1 cellular context compared by ENCODE assay signal in the genomic region with DNA sequence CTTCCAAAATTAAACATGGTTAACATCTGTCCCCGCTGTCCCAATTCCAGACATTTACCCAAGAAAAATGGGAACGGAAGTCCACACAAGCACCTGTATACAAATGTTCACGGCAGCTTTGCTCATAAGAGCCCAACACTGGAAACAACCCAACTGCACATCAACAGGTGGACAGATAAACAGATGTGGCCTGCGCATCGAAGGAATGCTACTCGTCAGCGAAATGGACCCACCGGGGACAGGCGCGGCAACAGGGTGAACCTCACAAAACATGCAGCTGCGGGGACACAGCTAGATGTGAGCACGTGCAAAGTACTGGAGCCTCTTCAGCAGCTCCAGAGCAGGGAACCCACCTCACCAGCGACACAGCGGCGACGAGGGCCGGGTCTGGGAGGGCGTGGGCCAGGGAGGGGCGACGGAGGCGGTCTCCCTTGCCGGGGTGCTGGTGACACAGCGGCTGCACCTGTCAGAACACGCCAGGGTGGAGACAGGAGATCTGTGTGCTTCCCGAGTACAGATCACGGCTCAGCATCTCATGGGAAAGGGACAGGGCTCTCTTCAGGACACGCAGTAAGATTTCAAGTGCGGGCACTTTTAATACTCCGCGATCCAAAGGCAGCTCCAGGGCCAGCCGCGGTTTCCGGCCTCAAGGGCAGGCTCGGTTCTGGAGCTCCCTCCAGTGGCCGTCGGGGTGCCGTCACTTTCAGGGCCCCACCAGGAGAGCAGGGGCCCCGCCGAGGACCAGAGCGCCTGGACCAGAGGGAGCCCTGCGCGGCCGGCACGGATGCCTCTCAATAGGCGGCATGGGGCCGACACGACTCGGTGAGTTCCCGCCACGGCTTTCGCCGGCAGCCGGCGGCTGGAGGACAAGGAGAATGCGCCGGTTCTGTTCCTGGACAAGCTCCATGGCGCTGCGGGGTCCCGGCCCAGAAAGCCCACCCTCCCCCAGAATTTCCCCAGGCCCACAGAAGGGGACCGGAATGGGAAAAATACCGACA.
TF ChIP-seq lines count a peak whose summit lies in the region.

No MANE protein-coding gene starts in this region.

TF ChIP-seq in GM12878, 131 proteins besides CTCF, POLR2A, EP300 and RAD21 (continued from another document and continues in another):
- TF ChIP-seq YY1 (IDR thresholded peaks at IDR 0.05; ENCODE audit: low read depth, low read length) (peak; percentile 79), IKZF2 (IDR thresholded peaks at IDR 0.05) (peak in 1 of 2 experiments; percentile 37; a peak in 1 of 4 replicates), MTA2 (IDR thresholded peaks at IDR 0.05; ENCODE audit: low read depth) (no peak), MYB (IDR thresholded peaks at IDR 0.05; ENCODE audit: borderline replicate concordance, low read depth, low read length) (no peak), NBN (IDR thresholded peaks at IDR 0.05) (peak; percentile 67; the same call in 1 of the 2 replicates), GABPA (IDR thresholded peaks at IDR 0.05; ENCODE audit: low read depth) (no peak), NRF1 (conservative IDR thresholded peaks at IDR 0.05; ENCODE audit: low read depth, low read length) (no peak), RBBP5 (conservative IDR thresholded peaks at IDR 0.05) (no peak), BHLHE40 (IDR thresholded peaks at IDR 0.05; ENCODE audit: borderline replicate concordance in 1 of 2, low read depth in 2 of 2, low read length in 1 of 2) (peak; percentile 8 to 68; a peak in 2 of 4 replicates), IKZF1 (conservative IDR thresholded peaks at IDR 0.05) (peak; percentile 83), RUNX3 (IDR thresholded peaks at IDR 0.05; ENCODE audit: low read length) (peak; percentile 71), CHD2 (IDR thresholded peaks at IDR 0.05; ENCODE audit: borderline replicate concordance, low read depth, low read length) (0 out of 2 replicates have a peak, but pooled peaks have one; percentile 24), NFIC (IDR thresholded peaks at IDR 0.05; ENCODE audit: low read depth, low read length) (no peak), TARDBP (IDR thresholded peaks at IDR 0.05; ENCODE audit: borderline replicate concordance) (no peak), SPI1 (IDR thresholded peaks at IDR 0.05; ENCODE audit: borderline replicate concordance, insufficient read depth, low read depth, low read length) (no peak), SUZ12 (IDR thresholded peaks at IDR 0.05; ENCODE audit: unreplicated experiment) (no peak), ASH2L (IDR thresholded peaks at IDR 0.05; ENCODE audit: borderline replicate concordance, low read depth) (no peak), MYC (IDR thresholded peaks at IDR 0.05; ENCODE audit: insufficient read depth, insufficient read length, insufficient replicate concordance, low read length, severe bottlenecking) (no peak), ZNF274 (IDR thresholded peaks at IDR 0.05; ENCODE audit: insufficient read depth, insufficient read length) (no peak), SP1 (IDR thresholded peaks at IDR 0.05; ENCODE audit: low read depth, low read length) (no peak), MTA3 (IDR thresholded peaks at IDR 0.05; ENCODE audit: borderline replicate concordance, low read length) (no peak), FOS (IDR thresholded peaks at IDR 0.05; ENCODE audit: borderline replicate concordance, extremely low read depth, insufficient read length) (no peak), PML (IDR thresholded peaks at IDR 0.05; ENCODE audit: low read length) (no peak), NR2F1 (conservative IDR thresholded peaks at IDR 0.05) (peak; percentile 65; the same call in 1 of the 2 replicates), CHD4 (IDR thresholded peaks at IDR 0.05) (no peak), KAT2A (conservative IDR thresholded peaks at IDR 0.05; ENCODE audit: control insufficient read depth, low read depth, low read length) (no peak), BACH1 (IDR thresholded peaks at IDR 0.05; ENCODE audit: borderline replicate concordance) (peak; percentile 15; the same call in 1 of the 2 replicates), STAT3 (IDR thresholded peaks at IDR 0.05; ENCODE audit: low read depth, low read length) (no peak), SMC3 (IDR thresholded peaks at IDR 0.05; ENCODE audit: borderline replicate concordance, low read length) (peak; percentile 97), YBX1 (IDR thresholded peaks at IDR 0.05) (no peak), ZSCAN29 (IDR thresholded peaks at IDR 0.05) (no peak), EGR1 (IDR thresholded peaks at IDR 0.05; ENCODE audit: borderline replicate concordance in 1 of 2, low read depth in 2 of 2, low read length in 2 of 2) (no peak), ATF7 (IDR thresholded peaks at IDR 0.05; ENCODE audit: low read depth) (no peak), POU2F2 (IDR thresholded peaks at IDR 0.05; ENCODE audit: borderline replicate concordance, low read depth, low read length) (peak; percentile 50; the same call in 2 of the 3 replicates), EED (IDR thresholded peaks at IDR 0.05; ENCODE audit: low read depth) (no peak; the same call in 1 of the 2 replicates), CBX5 (IDR thresholded peaks at IDR 0.05; ENCODE audit: low read depth) (no peak), RAD51 (IDR thresholded peaks at IDR 0.05) (no peak), SMAD1 (IDR thresholded peaks at IDR 0.05; ENCODE audit: low read depth, partially characterized antibody) (no peak), RFX5 (IDR thresholded peaks at IDR 0.05; ENCODE audit: low read depth, low read length) (no peak), POLR2AphosphoS2 (IDR thresholded peaks at IDR 0.05; ENCODE audit: low read depth, low read length) (no peak), RCOR1 (conservative IDR thresholded peaks at IDR 0.05; ENCODE audit: low read depth, low read length) (no peak), PAX5 (IDR thresholded peaks at IDR 0.05; ENCODE audit: borderline replicate concordance, low read depth, low read length) (no peak), TBL1XR1 (IDR thresholded peaks at IDR 0.05; ENCODE audit: low read depth, low read length) (no peak), WRNIP1 (IDR thresholded peaks at IDR 0.05; ENCODE audit: borderline replicate concordance, low read depth, low read length) (no peak), SREBF1 (IDR thresholded peaks at IDR 0.05; ENCODE audit: low read length) (no peak), IRF4 (IDR thresholded peaks at IDR 0.05; ENCODE audit: low read depth, low read length) (no peak), HDAC2 (IDR thresholded peaks at IDR 0.05) (no peak), ETV6 (conservative IDR thresholded peaks at IDR 0.05 in 1 of 2, IDR thresholded peaks at IDR 0.05 in 1 of 2; ENCODE audit: borderline replicate concordance in 1 of 2, low read depth in 1 of 2) (no peak), SIX5 (IDR thresholded peaks at IDR 0.05; ENCODE audit: low read depth, low read length, severe bottlenecking) (no peak), PBX3 (IDR thresholded peaks at IDR 0.05; ENCODE audit: insufficient replicate concordance, low read depth, low read length) (no peak), TAF1 (IDR thresholded peaks at IDR 0.05; ENCODE audit: borderline replicate concordance, low read depth, low read length) (no peak)
- TF ChIP-seq, protein P1, sequence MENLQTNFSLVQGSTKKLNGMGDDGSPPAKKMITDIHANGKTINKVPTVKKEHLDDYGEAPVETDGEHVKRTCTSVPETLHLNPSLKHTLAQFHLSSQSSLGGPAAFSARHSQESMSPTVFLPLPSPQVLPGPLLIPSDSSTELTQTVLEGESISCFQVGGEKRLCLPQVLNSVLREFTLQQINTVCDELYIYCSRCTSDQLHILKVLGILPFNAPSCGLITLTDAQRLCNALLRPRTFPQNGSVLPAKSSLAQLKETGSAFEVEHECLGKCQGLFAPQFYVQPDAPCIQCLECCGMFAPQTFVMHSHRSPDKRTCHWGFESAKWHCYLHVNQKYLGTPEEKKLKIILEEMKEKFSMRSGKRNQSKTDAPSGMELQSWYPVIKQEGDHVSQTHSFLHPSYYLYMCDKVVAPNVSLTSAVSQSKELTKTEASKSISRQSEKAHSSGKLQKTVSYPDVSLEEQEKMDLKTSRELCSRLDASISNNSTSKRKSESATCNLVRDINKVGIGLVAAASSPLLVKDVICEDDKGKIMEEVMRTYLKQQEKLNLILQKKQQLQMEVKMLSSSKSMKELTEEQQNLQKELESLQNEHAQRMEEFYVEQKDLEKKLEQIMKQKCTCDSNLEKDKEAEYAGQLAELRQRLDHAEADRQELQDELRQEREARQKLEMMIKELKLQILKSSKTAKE (IDR thresholded peaks at IDR 0.05; ENCODE audit: low read depth, poor library complexity, severe bottlenecking): peak; percentile 37
- TF ChIP-seq, protein P2, sequence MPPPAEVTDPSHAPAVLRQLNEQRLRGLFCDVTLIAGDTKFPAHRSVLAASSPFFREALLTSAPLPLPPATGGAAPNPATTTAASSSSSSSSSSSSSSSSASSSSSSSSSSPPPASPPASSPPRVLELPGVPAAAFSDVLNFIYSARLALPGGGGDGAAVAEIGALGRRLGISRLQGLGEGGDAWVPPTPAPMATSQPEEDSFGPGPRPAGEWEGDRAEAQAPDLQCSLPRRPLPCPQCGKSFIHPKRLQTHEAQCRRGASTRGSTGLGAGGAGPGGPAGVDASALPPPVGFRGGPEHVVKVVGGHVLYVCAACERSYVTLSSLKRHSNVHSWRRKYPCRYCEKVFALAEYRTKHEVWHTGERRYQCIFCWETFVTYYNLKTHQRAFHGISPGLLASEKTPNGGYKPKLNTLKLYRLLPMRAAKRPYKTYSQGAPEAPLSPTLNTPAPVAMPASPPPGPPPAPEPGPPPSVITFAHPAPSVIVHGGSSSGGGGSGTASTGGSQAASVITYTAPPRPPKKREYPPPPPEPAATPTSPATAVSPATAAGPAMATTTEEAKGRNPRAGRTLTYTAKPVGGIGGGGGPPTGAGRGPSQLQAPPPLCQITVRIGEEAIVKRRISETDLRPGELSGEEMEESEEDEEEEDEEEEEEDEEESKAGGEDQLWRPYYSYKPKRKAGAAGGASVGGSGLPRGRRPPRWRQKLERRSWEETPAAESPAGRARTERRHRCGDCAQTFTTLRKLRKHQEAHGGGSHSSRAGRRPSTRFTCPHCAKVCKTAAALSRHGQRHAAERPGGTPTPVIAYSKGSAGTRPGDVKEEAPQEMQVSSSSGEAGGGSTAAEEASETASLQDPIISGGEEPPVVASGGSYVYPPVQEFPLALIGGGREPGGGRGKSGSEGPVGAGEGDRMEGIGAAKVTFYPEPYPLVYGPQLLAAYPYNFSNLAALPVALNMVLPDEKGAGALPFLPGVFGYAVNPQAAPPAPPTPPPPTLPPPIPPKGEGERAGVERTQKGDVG (CRISPR knock-in tag; IDR thresholded peaks at IDR 0.05): no peak
- TF ChIP-seq, protein P3, sequence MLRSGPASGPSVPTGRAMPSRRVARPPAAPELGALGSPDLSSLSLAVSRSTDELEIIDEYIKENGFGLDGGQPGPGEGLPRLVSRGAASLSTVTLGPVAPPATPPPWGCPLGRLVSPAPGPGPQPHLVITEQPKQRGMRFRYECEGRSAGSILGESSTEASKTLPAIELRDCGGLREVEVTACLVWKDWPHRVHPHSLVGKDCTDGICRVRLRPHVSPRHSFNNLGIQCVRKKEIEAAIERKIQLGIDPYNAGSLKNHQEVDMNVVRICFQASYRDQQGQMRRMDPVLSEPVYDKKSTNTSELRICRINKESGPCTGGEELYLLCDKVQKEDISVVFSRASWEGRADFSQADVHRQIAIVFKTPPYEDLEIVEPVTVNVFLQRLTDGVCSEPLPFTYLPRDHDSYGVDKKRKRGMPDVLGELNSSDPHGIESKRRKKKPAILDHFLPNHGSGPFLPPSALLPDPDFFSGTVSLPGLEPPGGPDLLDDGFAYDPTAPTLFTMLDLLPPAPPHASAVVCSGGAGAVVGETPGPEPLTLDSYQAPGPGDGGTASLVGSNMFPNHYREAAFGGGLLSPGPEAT (IDR thresholded peaks at IDR 0.05; ENCODE audit: low read depth): no peak
- TF ChIP-seq, protein P4, sequence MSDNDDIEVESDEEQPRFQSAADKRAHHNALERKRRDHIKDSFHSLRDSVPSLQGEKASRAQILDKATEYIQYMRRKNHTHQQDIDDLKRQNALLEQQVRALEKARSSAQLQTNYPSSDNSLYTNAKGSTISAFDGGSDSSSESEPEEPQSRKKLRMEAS (IDR thresholded peaks at IDR 0.05; ENCODE audit: low read depth, low read length): 0 out of 2 replicates have a peak, but pooled peaks have one; percentile 45
- TF ChIP-seq, protein P5, sequence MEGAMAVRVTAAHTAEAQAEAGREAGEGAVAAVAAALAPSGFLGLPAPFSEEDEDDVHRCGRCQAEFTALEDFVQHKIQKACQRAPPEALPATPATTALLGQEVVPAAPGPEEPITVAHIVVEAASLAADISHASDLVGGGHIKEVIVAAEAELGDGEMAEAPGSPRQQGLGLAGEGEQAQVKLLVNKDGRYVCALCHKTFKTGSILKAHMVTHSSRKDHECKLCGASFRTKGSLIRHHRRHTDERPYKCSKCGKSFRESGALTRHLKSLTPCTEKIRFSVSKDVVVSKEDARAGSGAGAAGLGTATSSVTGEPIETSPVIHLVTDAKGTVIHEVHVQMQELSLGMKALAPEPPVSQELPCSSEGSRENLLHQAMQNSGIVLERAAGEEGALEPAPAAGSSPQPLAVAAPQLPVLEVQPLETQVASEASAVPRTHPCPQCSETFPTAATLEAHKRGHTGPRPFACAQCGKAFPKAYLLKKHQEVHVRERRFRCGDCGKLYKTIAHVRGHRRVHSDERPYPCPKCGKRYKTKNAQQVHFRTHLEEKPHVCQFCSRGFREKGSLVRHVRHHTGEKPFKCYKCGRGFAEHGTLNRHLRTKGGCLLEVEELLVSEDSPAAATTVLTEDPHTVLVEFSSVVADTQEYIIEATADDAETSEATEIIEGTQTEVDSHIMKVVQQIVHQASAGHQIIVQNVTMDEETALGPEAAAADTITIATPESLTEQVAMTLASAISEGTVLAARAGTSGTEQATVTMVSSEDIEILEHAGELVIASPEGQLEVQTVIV (IDR thresholded peaks at IDR 0.05; ENCODE audit: borderline replicate concordance, partially characterized antibody): no peak
- TF ChIP-seq, protein P6, sequence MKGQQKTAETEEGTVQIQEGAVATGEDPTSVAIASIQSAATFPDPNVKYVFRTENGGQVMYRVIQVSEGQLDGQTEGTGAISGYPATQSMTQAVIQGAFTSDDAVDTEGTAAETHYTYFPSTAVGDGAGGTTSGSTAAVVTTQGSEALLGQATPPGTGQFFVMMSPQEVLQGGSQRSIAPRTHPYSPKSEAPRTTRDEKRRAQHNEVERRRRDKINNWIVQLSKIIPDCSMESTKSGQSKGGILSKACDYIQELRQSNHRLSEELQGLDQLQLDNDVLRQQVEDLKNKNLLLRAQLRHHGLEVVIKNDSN (IDR thresholded peaks at IDR 0.05; ENCODE audit: borderline replicate concordance, extremely low read length, insufficient read depth, low read depth, low read length): no peak
